In the genomic region with DNA sequence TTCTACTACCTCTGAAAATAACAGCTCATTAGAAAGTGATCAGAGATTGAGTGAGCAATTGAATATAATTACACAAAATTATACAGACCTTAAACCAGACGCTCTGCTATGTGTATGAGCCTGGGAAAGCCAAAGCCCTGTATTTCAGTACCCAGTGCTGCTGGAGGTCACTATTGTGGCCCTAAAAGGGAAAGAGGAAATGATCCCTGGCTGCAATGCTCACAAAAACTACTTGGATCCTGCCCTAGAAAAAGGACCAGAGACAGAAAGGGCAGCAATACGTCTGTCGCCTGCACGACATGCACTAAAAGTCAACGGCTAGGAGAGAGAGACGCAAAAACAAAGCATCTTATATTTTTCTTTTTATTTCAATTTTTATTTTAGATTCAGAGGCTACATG, we compare ENCODE assay signal across 31 cellular contexts.
"Had no signal": no experiment of that assay in that cellular context is flagged by ENCODE, and none has a peak within 500 bp of the region (broad histone marks: within the 10 kb centered on the region; RNA-seq: fewer than 3 reads in every experiment).

No MANE protein-coding gene starts in this region.

- H3K4me3 ChIP-seq: dorsolateral prefrontal cortex, gastroesophageal sphincter, heart right ventricle, lung, mucosa of descending colon, psoas muscle, skin epidermis, thoracic aorta, tibial nerve, vagina had no signal

- DNase-seq: dorsolateral prefrontal cortex; effector CD4-positive, alpha-beta T cell; foreskin keratinocyte; glutamatergic neuron; heart right ventricle; hippocampal formation; islet precursor cell; kidney glomerular epithelial cell; left colon; left ventricle myocardium superior; mesenchymal stem cell; mucosa of descending colon; naive B cell; nucleus accumbens; posterior cingulate gyrus; psoas muscle; right cardiac atrium; stimulated activated CD4-positive, alpha-beta T cell treated with anti-CD3 and anti-CD28 coated beads, Interleukin-15, amount 100 ng/mL, for 24 hours; stimulated activated CD4-positive, alpha-beta T cell treated with anti-CD3 and anti-CD28 coated beads, Interleukin-2, amount 100 ng/mL, for 48 hours; stimulated activated naive B cell treated with anti-CD40 and anti-IgM and Interleukin-4, amounts not matched to agents 10 μg/mL and 1 μg/mL and 100 μg/mL, for 72 hours had no signal

- ATAC-seq: esophagus mucosa; foreskin keratinocyte; gastroesophageal sphincter; heart right ventricle; left colon; left ventricle myocardium superior; mucosa of descending colon; psoas muscle; right cardiac atrium; stimulated activated naive B cell treated with anti-CD40 and anti-IgM and Interleukin-4, amounts not matched to agents 10 μg/mL and 1 μg/mL and 100 μg/mL, for 72 hours had no signal

- H3K36me3 ChIP-seq: gastroesophageal sphincter, heart right ventricle, thoracic aorta, tibial nerve, vagina had no signal

- H3K4me1 ChIP-seq: foreskin keratinocyte, gastroesophageal sphincter, heart right ventricle, psoas muscle, tibial nerve, vagina had no signal

- H3K4me1 Mint-ChIP-seq: naive B cell; stimulated activated naive B cell treated with anti-CD40 and anti-IgM and Interleukin-4, amounts not matched to agents 10 μg/mL and 1 μg/mL and 100 μg/mL, for 72 hours had no signal

- H3K27ac ChIP-seq: dorsolateral prefrontal cortex, epithelial cell of prostate, foreskin keratinocyte, gastroesophageal sphincter, heart right ventricle, psoas muscle, skin epidermis, thoracic aorta, tibial nerve, vagina had no signal

- H3K9me3 ChIP-seq: gastroesophageal sphincter, psoas muscle, thoracic aorta, tibial nerve, vagina had no signal

- H3K27me3 ChIP-seq: dorsolateral prefrontal cortex, foreskin keratinocyte, gastroesophageal sphincter, heart right ventricle, tibial nerve, vagina had no signal

- H3K36me3 Mint-ChIP-seq: mesothelial cell of epicardium; naive B cell; stimulated activated naive B cell treated with anti-CD40 and anti-IgM and Interleukin-4, amounts not matched to agents 10 μg/mL and 1 μg/mL and 100 μg/mL, for 72 hours had no signal

- H3K27ac Mint-ChIP-seq: mesothelial cell of epicardium; naive B cell; nephron; stimulated activated naive B cell treated with anti-CD40 and anti-IgM and Interleukin-4, amounts not matched to agents 10 μg/mL and 1 μg/mL and 100 μg/mL, for 72 hours; stimulated activated naive CD8-positive, alpha-beta T cell treated with anti-CD3 and anti-CD28 coated beads, Interleukin-15, Interleukin-2, amounts not matched to agents 100 ng/mL and 50 ng/mL, for 24 hours had no signal

- H3K27me3 Mint-ChIP-seq: naive B cell; stimulated activated naive B cell treated with anti-CD40 and anti-IgM and Interleukin-4, amounts not matched to agents 10 μg/mL and 1 μg/mL and 100 μg/mL, for 72 hours; stimulated activated naive CD8-positive, alpha-beta T cell treated with anti-CD3 and anti-CD28 coated beads, Interleukin-15, Interleukin-2, amounts not matched to agents 100 ng/mL and 50 ng/mL, for 24 hours had no signal

- H3K4me3 Mint-ChIP-seq: mesothelial cell of epicardium; naive B cell; nephron; stimulated activated naive B cell treated with anti-CD40 and anti-IgM and Interleukin-4, amounts not matched to agents 10 μg/mL and 1 μg/mL and 100 μg/mL, for 72 hours; stimulated activated naive CD8-positive, alpha-beta T cell treated with anti-CD3 and anti-CD28 coated beads, Interleukin-15, Interleukin-2, amounts not matched to agents 100 ng/mL and 50 ng/mL, for 24 hours had no signal
